8 cellular contexts compared by ENCODE assay signal in the genomic region with DNA sequence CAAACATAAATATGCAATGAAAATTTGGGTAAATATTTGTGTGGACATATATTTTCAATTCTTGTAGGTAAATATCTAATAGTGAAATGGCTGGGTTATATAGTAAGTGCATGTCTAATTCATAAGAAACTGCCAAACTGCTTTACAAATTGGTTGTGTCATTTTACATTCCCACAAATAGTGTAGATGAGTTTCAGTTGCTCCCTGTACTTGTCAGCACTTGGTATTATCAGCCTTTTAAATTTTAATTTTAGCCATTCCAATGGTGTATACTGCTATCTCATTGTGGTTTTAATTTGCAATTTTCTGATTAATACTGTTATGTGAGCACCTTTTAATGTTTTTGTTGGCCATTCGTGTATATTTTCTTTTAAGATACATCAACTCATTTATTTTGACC. TPM values are rescaled to one million over a fixed set of nuclear protein-coding genes. Genes with fewer than 3 reads are reported as not detected.
"Had no signal": no experiment of that assay in that cellular context is flagged by ENCODE, and none has a peak within 500 bp of the region (broad histone marks: within the 10 kb centered on the region; RNA-seq: fewer than 3 reads in every experiment).

No MANE protein-coding gene starts in this region.

- H3K4me2 ChIP-seq: KMS-11 had no signal

- FAIRE-seq: HTR-8/SVneo had no signal

- H3K27ac ChIP-seq: HL-60, KMS-11 had no signal

- DNase-seq: IMR-90, Karpas-422, KBM-7, KG1 had no signal

- H3K9ac ChIP-seq: KMS-11 had no signal

RNA-seq across cellular contexts. Expression of a gene that starts 23.1 kb away (rescaled TPM):
- polyA plus RNA-seq: IgD-negative memory B cell had no signal
